Comparison of ENCODE assay signal across 15 cellular contexts in the genomic region with DNA sequence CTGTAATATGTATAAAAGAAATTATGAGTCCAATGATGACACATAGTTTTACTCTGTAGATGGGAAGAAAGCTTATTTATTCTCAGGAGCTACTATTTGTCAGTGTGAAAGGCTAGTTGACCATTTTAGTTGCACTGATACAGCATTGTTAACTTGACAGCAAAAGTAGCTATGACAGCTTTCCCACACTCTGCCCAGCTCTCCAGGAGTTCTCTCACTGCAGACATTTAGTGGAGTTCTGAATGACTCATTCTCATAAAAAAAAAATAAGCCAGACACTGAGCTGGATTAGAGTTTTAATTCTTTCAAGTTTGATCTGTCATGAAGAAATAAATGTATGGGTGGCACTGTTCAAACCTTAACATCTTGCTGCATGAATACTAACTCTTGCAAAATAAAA.
DNase-seq lines count a peak whose midpoint lies in the region; ATAC-seq and TF ChIP-seq lines count a peak whose summit lies in the region.
"Had no signal": no experiment of that assay in that cellular context is flagged by ENCODE, and none has a peak within 500 bp of the region (broad histone marks: within the 10 kb centered on the region; RNA-seq: fewer than 3 reads in every experiment).

No MANE protein-coding gene starts in this region.

- H3K9me2 ChIP-seq in GM23248 (ENCODE audit: insufficient read depth), result no peaks in the 10 kb centered on the region

- DNase-seq in GM23248 (peak; percentile 84), T1000 (lab: John Stamatoyannopoulos, UW) (peak; percentile 15), fibroblast of pulmonary artery (ENCODE audit: low read depth) (peak; percentile 40), retina (peak; percentile 10), NCI-H446 treated with DMSO at 0.1 percent for 48 hours (lab: John Stamatoyannopoulos, UW) (no peak)
- no peak for DNase-seq in activated T-cell treated with anti-CD3 and anti-CD28 coated beads, Interleukin-2, amount 50 U/mL, for 4 hours
- DNase-seq in stimulated activated CD4-positive, alpha-beta T cell treated with anti-CD3 and anti-CD28 coated beads, Interleukin-4, amount 100 ng/mL, for 24 hours, result no peak
- DNase-seq: cortex of kidney, DMS 273 treated with DMSO at 0.1 percent for 48 hours, mucosa of descending colon, SHP77 had no signal

- peaks cover 21% of the 10 kb centered on the region for H3K4me1 ChIP-seq in GM23248 (ENCODE audit: insufficient read depth)
- H3K4me1 ChIP-seq: vagina had no signal

- no peaks in the 10 kb centered on the region for H3K9me3 ChIP-seq in GM23248 (ENCODE audit: low read depth)
- H3K9me3 ChIP-seq: mucosa of descending colon, vagina had no signal

- H3F3A ChIP-seq in GM23248 (ENCODE audit: insufficient read depth), result peaks cover 6% of the 10 kb centered on the region

- no peaks in the 10 kb centered on the region for H3K27me3 ChIP-seq in GM23248 (replicated peaks; ENCODE audit: insufficient read depth)
- H3K27me3 ChIP-seq: vagina had no signal

- H3K4me3 ChIP-seq in GM23248 (no peak overlapping the region), fibroblast of pulmonary artery (replicated peaks; ENCODE audit: low read depth, low read length) (no peak overlapping the region)
- H3K4me3 ChIP-seq: mucosa of descending colon, vagina had no signal

- ATAC-seq in activated T-cell treated with anti-CD3 and anti-CD28 coated beads, Interleukin-2, amount 50 U/mL, for 4 hours, result no peak
- no peak for ATAC-seq in HG02981 (IDR thresholded peaks at IDR 0.05; ENCODE audit: unreplicated experiment)
- ATAC-seq: activated CD4-positive, CD25-positive, alpha-beta regulatory T cell treated with anti-CD3 and anti-CD28 coated beads, Interleukin-2, amount 50 U/mL, for 24 hours; mucosa of descending colon had no signal

- H3K27ac ChIP-seq in GM23248, result peak overlapping the region; percentile 16
- H3K27ac ChIP-seq: vagina had no signal

- in situ Hi-C loops in GM23248 (cut with MboI), result no loop called here

- no peaks in the 10 kb centered on the region for H3K36me3 Mint-ChIP-seq in activated T-cell treated with anti-CD3 and anti-CD28 coated beads, Interleukin-2, amount 50 U/mL, for 4 hours (ENCODE audit: insufficient read depth)
- H3K36me3 Mint-ChIP-seq: IgD-negative memory B cell had no signal

- TF ChIP-seq CTCF in fibroblast of pulmonary artery (IDR thresholded peaks at IDR 0.05; ENCODE audit: low read length, missing control alignments), result no peak

- no peaks in the 10 kb centered on the region for H3K4me1 Mint-ChIP-seq in activated T-cell treated with anti-CD3 and anti-CD28 coated beads, Interleukin-2, amount 50 U/mL, for 4 hours (ENCODE audit: low read depth)
- H3K4me1 Mint-ChIP-seq: IgD-negative memory B cell had no signal

- H3K9me3 Mint-ChIP-seq in activated T-cell treated with anti-CD3 and anti-CD28 coated beads, Interleukin-2, amount 50 U/mL, for 4 hours, result no peaks in the 10 kb centered on the region

- no peaks in the 10 kb centered on the region for H3K36me3 ChIP-seq in GM23248 (ENCODE audit: low read depth)
- H3K36me3 ChIP-seq: vagina had no signal

- H3K27me3 Mint-ChIP-seq in activated T-cell treated with anti-CD3 and anti-CD28 coated beads, Interleukin-2, amount 50 U/mL, for 4 hours (ENCODE audit: low read depth), result no peaks in the 10 kb centered on the region

- no peaks in the 10 kb centered on the region for H3K79me2 ChIP-seq in GM23248 (ENCODE audit: insufficient read depth)

- H3K9ac ChIP-seq in GM23248, result no peak overlapping the region

- no peaks in the 10 kb centered on the region for H4K20me1 ChIP-seq in GM23248 (ENCODE audit: insufficient read depth)

- no peak overlapping the region for H3K4me2 ChIP-seq in GM23248 (ENCODE audit: unreplicated experiment)

- H3K4me3 Mint-ChIP-seq in activated T-cell treated with anti-CD3 and anti-CD28 coated beads, Interleukin-2, amount 50 U/mL, for 4 hours, result no peak overlapping the region
- H3K4me3 Mint-ChIP-seq: IgD-negative memory B cell had no signal

- no peak overlapping the region for H2AFZ ChIP-seq in GM23248

Comparison
In these comparisons a context has a peak if more than half of its experiments do, and no peak if none do; other contexts are left out.
1. DNase-seq: peak in GM23248 (single experiment), T1000 (single experiment), fibroblast of pulmonary artery (single experiment) and retina (single experiment); none in activated T-cell treated with anti-CD3 and anti-CD28 coated beads, Interleukin-2, amount 50 U/mL, for 4 hours (single experiment), stimulated activated CD4-positive, alpha-beta T cell treated with anti-CD3 and anti-CD28 coated beads, Interleukin-4, amount 100 ng/mL, for 24 hours (single experiment) and NCI-H446 treated with DMSO at 0.1 percent for 48 hours (single experiment).